Comparison of ENCODE assay signal across 1 cellular context in the genomic region with DNA sequence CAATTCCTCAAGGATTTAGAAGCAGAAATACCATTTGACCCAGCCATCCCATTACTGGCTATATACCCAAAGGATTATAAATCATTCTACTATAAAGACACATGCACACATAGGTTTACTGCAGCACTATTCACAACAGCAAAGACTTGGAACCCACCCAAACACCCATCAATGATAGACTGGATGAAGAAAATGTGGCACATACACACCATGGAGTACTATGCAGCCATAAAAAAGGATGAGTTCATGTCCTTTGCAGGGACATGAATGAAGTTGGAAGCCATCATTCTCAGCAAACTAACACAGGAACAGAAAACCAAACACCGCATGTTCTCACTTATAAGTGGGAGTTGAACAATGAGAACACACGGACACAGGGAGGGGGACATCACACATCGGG. TPM values are rescaled to one million over a fixed set of nuclear protein-coding genes. Genes with fewer than 3 reads are reported as not detected.
"Had no signal": no experiment of that assay in that cellular context is flagged by ENCODE, and none has a peak within 500 bp of the region (broad histone marks: within the 10 kb centered on the region; RNA-seq: fewer than 3 reads in every experiment).

No MANE protein-coding gene starts in this region.

RNA-seq across cellular contexts. Expression of gene LIFR, which starts 39.8 kb away (rescaled TPM):
- total RNA-seq: OCI-LY7 had no signal
